In the genomic region with DNA sequence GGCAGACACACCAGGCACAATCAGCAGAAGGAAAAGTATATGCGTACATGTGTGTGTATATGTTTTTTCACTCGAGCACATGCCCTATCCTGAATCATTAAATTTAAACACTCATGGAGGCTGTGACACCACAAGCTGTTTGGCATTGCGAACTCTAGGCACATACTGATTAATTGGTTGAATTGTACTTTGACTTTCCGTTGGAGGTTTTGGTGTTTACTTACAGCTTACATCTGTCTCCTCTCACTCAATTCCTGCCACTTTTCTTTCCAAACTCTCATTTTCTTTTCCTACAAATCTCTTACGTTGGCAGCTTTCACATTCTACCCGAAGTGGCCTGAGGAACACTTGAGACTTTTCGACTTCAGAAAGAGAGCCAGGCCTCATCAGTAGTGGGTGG, we compare ENCODE assay signal across 6 cellular contexts.
"Had no signal": no experiment of that assay in that cellular context is flagged by ENCODE, and none has a peak within 500 bp of the region (broad histone marks: within the 10 kb centered on the region; RNA-seq: fewer than 3 reads in every experiment).

No MANE protein-coding gene starts in this region.

- H3K4me3 Mint-ChIP-seq: H9, IgD-negative memory B cell had no signal

- H3K27ac ChIP-seq: GM23248, KMS-11 had no signal

- H3K4me1 Mint-ChIP-seq: H9, IgD-negative memory B cell had no signal

- H3K4me3 ChIP-seq: GM23248 had no signal

- H3K9ac ChIP-seq: GM23248, KMS-11 had no signal

- DNase-seq: GM23248, H9, HCEC 1CT, KBM-7 had no signal

- H3K36me3 Mint-ChIP-seq: IgD-negative memory B cell had no signal

- H3K27ac Mint-ChIP-seq: H9, IgD-negative memory B cell had no signal

- H3K27me3 Mint-ChIP-seq: IgD-negative memory B cell had no signal
